ENCODE assay signal across 10 cellular contexts in the genomic region with DNA sequence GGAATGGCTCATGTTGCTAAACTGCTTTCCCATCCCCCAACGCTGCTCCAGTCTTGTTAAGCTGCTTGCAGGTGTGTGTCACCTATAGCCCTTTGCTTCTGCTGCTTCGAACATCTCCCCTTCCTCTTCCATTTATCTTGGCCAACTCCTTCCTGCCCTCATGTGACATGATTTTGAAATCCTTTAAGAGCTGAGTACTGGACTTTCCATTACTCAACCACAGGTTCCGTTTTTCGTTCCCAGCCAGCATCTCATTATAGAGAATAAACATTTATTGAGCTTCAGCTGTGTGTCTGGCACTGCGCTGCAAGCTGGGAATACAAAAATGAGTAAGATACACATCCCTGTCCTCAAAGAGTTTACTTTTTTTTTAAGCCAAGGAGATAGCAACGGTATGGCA. TPM values are rescaled to one million over a fixed set of nuclear protein-coding genes. Genes with fewer than 3 reads are reported as not detected.
A peak's percentile ranks its signal among the peaks of the same experiment; 100 is the strongest.
DNase-seq lines count a peak whose midpoint lies in the region; ATAC-seq and TF ChIP-seq lines count a peak whose summit lies in the region.
"Had no signal": no experiment of that assay in that cellular context is flagged by ENCODE, and none has a peak within 500 bp of the region (broad histone marks: within the 10 kb centered on the region; RNA-seq: fewer than 3 reads in every experiment).

No MANE protein-coding gene starts in this region.

- H3K27me3 Mint-ChIP-seq in activated CD8-positive, alpha-beta T cell treated with anti-CD3 and anti-CD28 coated beads for 36 hours, result no peaks in the 10 kb centered on the region

- CTCF ChIA-PET in activated CD8-positive, alpha-beta T cell treated with anti-CD3 and anti-CD28 coated beads for 36 hours (lab: Charles Lee), result interaction anchor here (0.6 to 3.1 kb wide), 6 partner anchors 10 to 38 kb away, joined by 3 to 13 read pairs (median 4); no protein-coding TSS in a partner anchor

- intact Hi-C loops in left ventricle myocardium superior (cut with micrococcal nuclease), result no loop called here
- intact Hi-C loops in Right ventricle myocardium inferior (cut with DNase I), result no loop called here
- intact Hi-C loops in activated CD8-positive, alpha-beta T cell treated with anti-CD3 and anti-CD28 coated beads for 36 hours (cut with micrococcal nuclease), result no loop called here

- peak; percentile 8 for ATAC-seq in left ventricle myocardium superior
- ATAC-seq in Right ventricle myocardium inferior, result no peak
- ATAC-seq in activated CD8-positive, alpha-beta T cell treated with anti-CD3 and anti-CD28 coated beads for 36 hours, result no peak
- no peak for ATAC-seq in HG02571 (IDR thresholded peaks at IDR 0.05; ENCODE audit: unreplicated experiment)
- ATAC-seq in GM18870 (IDR thresholded peaks at IDR 0.05; ENCODE audit: unreplicated experiment), result no peak

- H3K4me3 Mint-ChIP-seq in activated CD8-positive, alpha-beta T cell treated with anti-CD3 and anti-CD28 coated beads for 36 hours, result peak overlapping the region; percentile 85

- DNase-seq in left ventricle myocardium superior (no peak), Right ventricle myocardium inferior (ENCODE audit: missing footprints) (no peak), medulla oblongata (ENCODE audit: extremely low spot score) (peak; percentile 90), G401 (ENCODE audit: low spot score) (no peak), NCI-H226 (no peak)
- DNase-seq in activated CD8-positive, alpha-beta T cell treated with anti-CD3 and anti-CD28 coated beads for 36 hours, result no peak
- DNase-seq: NCI-H1694 treated with DMSO at 0.1 percent for 48 hours, stomach had no signal

- in situ Hi-C loops in G401 (cut with HindIII; ENCODE audit: low sequenced_read_pairs), result no loop called here

- POLR2A ChIA-PET in activated CD8-positive, alpha-beta T cell treated with anti-CD3 and anti-CD28 coated beads for 36 hours (lab: Charles Lee), result interaction anchor here (0.6 to 2.5 kb wide), 4 partner anchors 14 to 35 kb away, joined by 3 to 15 read pairs (median 6); no protein-coding TSS in a partner anchor

- H3K36me3 Mint-ChIP-seq in activated CD8-positive, alpha-beta T cell treated with anti-CD3 and anti-CD28 coated beads for 36 hours (ENCODE audit: low read depth), result peaks cover 47% of the 10 kb centered on the region

- TF ChIP-seq CTCF in activated CD8-positive, alpha-beta T cell treated with anti-CD3 and anti-CD28 coated beads for 36 hours (IDR thresholded peaks at IDR 0.05), result no peak

- peaks cover 12% of the 10 kb centered on the region for H3K9me3 Mint-ChIP-seq in activated CD8-positive, alpha-beta T cell treated with anti-CD3 and anti-CD28 coated beads for 36 hours

- H3K27ac Mint-ChIP-seq in activated CD8-positive, alpha-beta T cell treated with anti-CD3 and anti-CD28 coated beads for 36 hours, result peak overlapping the region; percentile 60

- peaks cover 61% of the 10 kb centered on the region for H3K4me1 Mint-ChIP-seq in activated CD8-positive, alpha-beta T cell treated with anti-CD3 and anti-CD28 coated beads for 36 hours (ENCODE audit: low read depth)

RNA-seq across cellular contexts. Expression of gene ATG7, which starts 1.7 kb away (rescaled TPM):
- total RNA-seq in left ventricle myocardium superior (15.9 TPM), Right ventricle myocardium inferior (17.5 TPM)
- 10 to 100 TPM; 31.0 to 33.1 TPM for total RNA-seq in activated CD8-positive, alpha-beta T cell treated with anti-CD3 and anti-CD28 coated beads for 36 hours
- 37.5 and 48.5 TPM in 2 replicates for total RNA-seq in G401 (2014; rRNA removed; shearing (Covaris generic))
